ENCODE assay signal across 21 cellular contexts in genomic region chr12:94849411-94849976, GRCh38.
A peak's percentile ranks its signal among the peaks of the same experiment; 100 is the strongest.
DNase-seq lines count a peak whose midpoint lies in the region; ATAC-seq, FAIRE-seq and TF ChIP-seq lines count a peak whose summit lies in the region.
"Had no signal": no experiment of that assay in that cellular context is flagged by ENCODE, and none has a peak within 500 bp of the region (broad histone marks: within the 10 kb centered on the region; RNA-seq: fewer than 3 reads in every experiment).

No MANE protein-coding gene starts in this region.

- peaks cover 3% of the 10 kb centered on the region for H3K9me3 Mint-ChIP-seq in activated CD4-positive, alpha-beta T cell treated with anti-CD3 and anti-CD28 coated beads, Interleukin-2, amount 10 ng/mL, durations not matched to agents 24 days and 14 days

- TF ChIP-seq CTCF in A549 (IDR thresholded peaks at IDR 0.05) (no peak), K562 (IDR thresholded peaks at IDR 0.05 in 2 of 3, conservative IDR thresholded peaks at IDR 0.05 in 1 of 3; ENCODE audit: insufficient read depth in 2 of 3, low read depth in 1 of 3, low read length in 3 of 3) (peak in 2 of 3 experiments; percentile 24 to 85; a peak in 4 of 6 replicates)

- no peaks in the 10 kb centered on the region for H3K9me1 ChIP-seq in K562 (ENCODE audit: control insufficient read depth, insufficient read depth, low read length)

- H3K36me3 Mint-ChIP-seq in activated CD4-positive, alpha-beta T cell treated with anti-CD3 and anti-CD28 coated beads, Interleukin-2, amount 10 ng/mL, durations not matched to agents 24 days and 14 days (ENCODE audit: low read depth) = no peaks in the 10 kb centered on the region

- H3K27ac ChIP-seq in A549 (no peak overlapping the region), K562 (ENCODE audit: extremely low read depth, low read depth, low read length) (no peak overlapping the region)
- H3K27ac ChIP-seq: BLaER1 treated with 17β-estradiol and CSF1 and Interleukin-3, amounts not matched to agents 10 nM and 100 nM had no signal

- H3K27me3 ChIP-seq in H7 (ENCODE audit: control insufficient read depth, insufficient read depth, low read length) (no peaks in the 10 kb centered on the region), K562 (ENCODE audit: control insufficient read depth in 2 of 2, insufficient read depth in 2 of 2, low read length in 2 of 2) (peaks cover 5 to 21% of the 10 kb centered on the region in 2 experiments; a peak in 4 of 5 replicates)
- H3K27me3 ChIP-seq: BLaER1 treated with 17β-estradiol and CSF1 and Interleukin-3, amounts not matched to agents 10 nM and 100 nM had no signal

- no peak for DNase-seq in A549 (ENCODE audit: low read depth in 1 of 2, low spot score in 1 of 2)
- DNase-seq in H7 = peak; percentile 58
- no peak for DNase-seq in K562 (ENCODE audit: extremely low read depth in 1 of 4, low spot score in 3 of 4)
- DNase-seq in kidney tubule cell (ENCODE audit: low spot score) = peak; percentile 46
- DNase-seq in activated CD4-positive, alpha-beta T cell treated with anti-CD3 and anti-CD28 coated beads, Interleukin-2, amount 10 ng/mL, durations not matched to agents 24 days and 14 days = no peak
- no peak for DNase-seq in COLO829 (ENCODE audit: low spot score)
- no peak for DNase-seq in NCI-H2171 (lab: John Stamatoyannopoulos, UW)
- DNase-seq in H54 (ENCODE audit: insufficient read length, low spot score) = no peak
- DNase-seq: GF-D8; IMR-90; Kasumi-1; NCI-H1105 treated with DMSO at 0.1 percent for 48 hours; NCI-H1694 treated with DMSO at 0.1 percent for 48 hours; NCI-H2107; NCI-H226; NCI-H526 treated with DMSO at 0.1 percent for 48 hours; NK-92 treated with Interleukin-12 subunit alpha and Interleukin-12 subunit beta, amount 100 ng/mL, for 24 hours; OCI-M1; RPMI8226; SIG-M5 had no signal

- CTCF ChIA-PET in A549 (lab: Yijun Ruan, JAX) = no interaction called here
- CTCF ChIA-PET in K562 (lab: Yijun Ruan, JAX; ENCODE audit: low intra/inter-chr PET ratio) = no interaction called here

- no peak for TF ChIP-seq RAD21 in A549 (conservative IDR thresholded peaks at IDR 0.05 in 1 of 2, IDR thresholded peaks at IDR 0.05 in 1 of 2)
- no peak for TF ChIP-seq RAD21 in K562 (CRISPR knock-in tag; conservative IDR thresholded peaks at IDR 0.05 in 1 of 2, IDR thresholded peaks at IDR 0.05 in 1 of 2)

- H3K4me1 ChIP-seq in A549 (no peaks in the 10 kb centered on the region), K562 (replicated peaks in 1 of 2; ENCODE audit: control insufficient read depth in 2 of 2, insufficient read depth in 2 of 2, low read length in 2 of 2) (no peaks in the 10 kb centered on the region)

- POLR2A ChIA-PET in A549 (lab: Yijun Ruan, JAX) (no interaction called here), K562 (lab: Yijun Ruan, JAX) (no interaction called here)

- no peak overlapping the region for H2AFZ ChIP-seq in K562 (ENCODE audit: low read depth, low read length)

- H3K79me2 ChIP-seq in K562 (ENCODE audit: control insufficient read depth, insufficient read depth, low read length) = no peaks in the 10 kb centered on the region

- ATAC-seq in A549 = peak; percentile 72 to 73; a peak in 5 of 6 replicates
- peak; percentile 70 for ATAC-seq in K562

- no peak overlapping the region for H3K4me3 Mint-ChIP-seq in activated CD4-positive, alpha-beta T cell treated with anti-CD3 and anti-CD28 coated beads, Interleukin-2, amount 10 ng/mL, durations not matched to agents 24 days and 14 days

- no peak overlapping the region for H3K9ac ChIP-seq in K562 (ENCODE audit: insufficient read depth in 1 of 2, low read depth in 2 of 2, low read length in 2 of 2)
- H3K9ac ChIP-seq: BLaER1 treated with 17β-estradiol and CSF1 and Interleukin-3, amounts not matched to agents 10 nM and 100 nM had no signal

- TF ChIP-seq POLR2A in A549 (IDR thresholded peaks at IDR 0.05; ENCODE audit: low read length) (no peak), K562 (conservative IDR thresholded peaks at IDR 0.05) (no peak), H54 (IDR thresholded peaks at IDR 0.05; ENCODE audit: low read depth, low read length) (no peak)

- in situ Hi-C loops in K562 (cut with MboI) = no loop called here

- H3K9me3 ChIP-seq in A549 = no peaks in the 10 kb centered on the region
- H3K9me3 ChIP-seq in K562 (replicated peaks; ENCODE audit: control insufficient read depth, insufficient read depth, low read depth, low read length) = no peaks in the 10 kb centered on the region
- H3K9me3 ChIP-seq: BLaER1 treated with 17β-estradiol and CSF1 and Interleukin-3, amounts not matched to agents 10 nM and 100 nM had no signal

- intact Hi-C loops in K562 (cut with micrococcal nuclease) = no loop called here
- intact Hi-C loops in activated CD4-positive, alpha-beta T cell treated with anti-CD3 and anti-CD28 coated beads, Interleukin-2, amount 10 ng/mL, durations not matched to agents 24 days and 14 days (cut with micrococcal nuclease) = no loop called here

- H3K36me3 ChIP-seq in H7 (replicated peaks; ENCODE audit: control insufficient read depth, insufficient read depth, low read length) (no peaks in the 10 kb centered on the region), K562 (ENCODE audit: control insufficient read depth, insufficient read depth, low read length) (no peaks in the 10 kb centered on the region)
- H3K36me3 ChIP-seq: BLaER1 treated with 17β-estradiol and CSF1 and Interleukin-3, amounts not matched to agents 10 nM and 100 nM had no signal

- peaks cover 21% of the 10 kb centered on the region for H3K27me3 Mint-ChIP-seq in activated CD4-positive, alpha-beta T cell treated with anti-CD3 and anti-CD28 coated beads, Interleukin-2, amount 10 ng/mL, durations not matched to agents 24 days and 14 days

- H3K4me3 ChIP-seq in A549 (no peak overlapping the region), H7 (ENCODE audit: insufficient read depth, low read depth, low read length) (no peak overlapping the region), K562 (no peak overlapping the region)
- H3K4me3 ChIP-seq: BLaER1 treated with 17β-estradiol and CSF1 and Interleukin-3, amounts not matched to agents 10 nM and 100 nM had no signal

- H3K4me2 ChIP-seq in A549 = no peak overlapping the region
- no peak overlapping the region for H3K4me2 ChIP-seq in K562 (ENCODE audit: insufficient read depth, low read length)
- H3K4me2 ChIP-seq: BLaER1 treated with 17β-estradiol and CSF1 and Interleukin-3, amounts not matched to agents 10 nM and 100 nM had no signal

- WGBS in A549 (ENCODE audit: missing lambda C conversion rate) = 16% methylated on average over 4 of the region's 5 CpGs
- 2% methylated on average over 5 of the region's 5 CpGs for WGBS in K562 (ENCODE audit: insufficient coverage, low coverage, missing lambda C conversion rate)

- no peak for TF ChIP-seq EP300 in A549 (IDR thresholded peaks at IDR 0.05)
- no peak for TF ChIP-seq EP300 in K562 (IDR thresholded peaks at IDR 0.05; ENCODE audit: low read length)

- H3K27ac Mint-ChIP-seq in activated CD4-positive, alpha-beta T cell treated with anti-CD3 and anti-CD28 coated beads, Interleukin-2, amount 10 ng/mL, durations not matched to agents 24 days and 14 days = no peak overlapping the region

- FAIRE-seq in A549 (lab: Jason Lieb, UNC) (no peak), K562 (lab: Jason Lieb, UNC) (no peak), H54 (lab: Jason Lieb, UNC) (no peak)

- H4K20me1 ChIP-seq in K562 (replicated peaks; ENCODE audit: control insufficient read depth, insufficient read depth, low read length) = no peaks in the 10 kb centered on the region
- H4K20me1 ChIP-seq: BLaER1 treated with 17β-estradiol and CSF1 and Interleukin-3, amounts not matched to agents 10 nM and 100 nM had no signal

- BruUV-seq in K562 (replicated peaks; lab: Mats Ljungman, UMichigan) = no TSS peak

- no peaks in the 10 kb centered on the region for H3K4me1 Mint-ChIP-seq in activated CD4-positive, alpha-beta T cell treated with anti-CD3 and anti-CD28 coated beads, Interleukin-2, amount 10 ng/mL, durations not matched to agents 24 days and 14 days

TF ChIP-seq in A549, 52 proteins besides CTCF, POLR2A, EP300 and RAD21:
- no peak for TF ChIP-seq SMC3 (IDR thresholded peaks at IDR 0.05)
- TF ChIP-seq CBX8 (IDR thresholded peaks at IDR 0.05) = no peak
- TF ChIP-seq ESRRA (IDR thresholded peaks at IDR 0.05; ENCODE audit: borderline replicate concordance, low read length) = no peak
- TF ChIP-seq TFCP2L1 (CRISPR knock-in tag; IDR thresholded peaks at IDR 0.05) = no peak
- no peak for TF ChIP-seq CHD2 (IDR thresholded peaks at IDR 0.05; ENCODE audit: low read length, partially characterized antibody)
- TF ChIP-seq KDM1A (IDR thresholded peaks at IDR 0.05; ENCODE audit: low read depth) = no peak
- TF ChIP-seq CBX2 (IDR thresholded peaks at IDR 0.05; ENCODE audit: borderline replicate concordance, low read depth) = no peak
- TF ChIP-seq RCOR1 (IDR thresholded peaks at IDR 0.05; ENCODE audit: low read depth, low read length) = no peak
- no peak for TF ChIP-seq NR3C1 (IDR thresholded peaks at IDR 0.05)
TF ChIP-seq in A549: peak in this region for 0.

TF ChIP-seq in K562, 482 proteins besides CTCF, POLR2A, EP300 and RAD21 (continues in another document):
- no peak for TF ChIP-seq CREB3 (tag; conservative IDR thresholded peaks at IDR 0.05; ENCODE audit: low read depth)
- no peak for TF ChIP-seq ZFX (CRISPR knock-in tag; IDR thresholded peaks at IDR 0.05)
- no peak for TF ChIP-seq GTF2E2 (tag; IDR thresholded peaks at IDR 0.05)
- no peak for TF ChIP-seq HDAC3 (IDR thresholded peaks at IDR 0.05; ENCODE audit: borderline replicate concordance, partially characterized antibody)
- TF ChIP-seq MIER1 (IDR thresholded peaks at IDR 0.05; ENCODE audit: low read depth) = no peak
- no peak for TF ChIP-seq RUNX1 (IDR thresholded peaks at IDR 0.05; ENCODE audit: low read depth)
- TF ChIP-seq ZNF174 (CRISPR knock-in tag; IDR thresholded peaks at IDR 0.05) = no peak
- no peak for TF ChIP-seq ZNF740 (CRISPR knock-in tag; IDR thresholded peaks at IDR 0.05)
- no peak for TF ChIP-seq ZNF740 (tag; IDR thresholded peaks at IDR 0.05)
- TF ChIP-seq TRIM28 (IDR thresholded peaks at IDR 0.05) = no peak
- TF ChIP-seq L3MBTL2 (IDR thresholded peaks at IDR 0.05) = no peak

Comparison
In these comparisons a context has a peak if more than half of its experiments do, and no peak if none do; other contexts are left out.
1. DNase-seq: peak in H7 (single experiment) and kidney tubule cell (single experiment); none in A549 (0 of 2), K562 (0 of 4), activated CD4-positive, alpha-beta T cell treated with anti-CD3 and anti-CD28 coated beads, Interleukin-2, amount 10 ng/mL, durations not matched to agents 24 days and 14 days (single experiment), COLO829 (single experiment), NCI-H2171 (single experiment) and H54 (single experiment).
2. Of the 35 proteins assayed by ChIP-seq in both K562 and A549: peak only in K562: CTCF; only in A549: none; in both: none; in neither: 34.